16 cellular contexts compared by ENCODE assay signal in genomic region chr7:46542076-46542475, GRCh38.
DNase-seq lines count a peak whose midpoint lies in the region; ATAC-seq, FAIRE-seq and TF ChIP-seq lines count a peak whose summit lies in the region.
"Had no signal": no experiment of that assay in that cellular context is flagged by ENCODE, and none has a peak within 500 bp of the region (broad histone marks: within the 10 kb centered on the region; RNA-seq: fewer than 3 reads in every experiment).

No MANE protein-coding gene starts in this region.

- CTCF ChIA-PET in HCT116 (lab: Charles Lee), result no interaction called here

- H3K27ac ChIP-seq in HCT116 (ENCODE audit: low read depth, low read length) (no peak overlapping the region), keratinocyte (ENCODE audit: control insufficient read depth, insufficient read depth, low read length) (no peak overlapping the region), small intestine (ENCODE audit: low read depth in 1 of 2, low read length in 1 of 2) (no peak overlapping the region), upper lobe of left lung (no peak overlapping the region)
- H3K27ac ChIP-seq: C4-2B had no signal

- TF ChIP-seq CTCF in HCT116 (IDR thresholded peaks at IDR 0.05 in 2 of 3, conservative IDR thresholded peaks at IDR 0.05 in 1 of 3; ENCODE audit: borderline replicate concordance in 1 of 3, insufficient read depth in 1 of 3, low read depth in 2 of 3, low read length in 2 of 3) (no peak), LNCaP clone FGC (IDR thresholded peaks at IDR 0.05; ENCODE audit: control insufficient read depth, extremely low read depth, insufficient read depth) (no peak), keratinocyte (optimal IDR thresholded peaks at IDR 0.05 in 1 of 3, IDR thresholded peaks at IDR 0.05 in 1 of 3, conservative IDR thresholded peaks at IDR 0.05 in 1 of 3; ENCODE audit: extremely low read depth in 1 of 3, insufficient read depth in 2 of 3, low read length in 3 of 3) (no peak), upper lobe of left lung (IDR thresholded peaks at IDR 0.05) (no peak)

- POLR2A ChIA-PET in HCT116 (lab: Charles Lee), result no interaction called here

- TF ChIP-seq EP300 in upper lobe of left lung (IDR thresholded peaks at IDR 0.05), result no peak

- H3K9me2 ChIP-seq in HCT116 (ENCODE audit: insufficient read depth), result no peaks in the 10 kb centered on the region

- H3K79me2 ChIP-seq in HCT116 (ENCODE audit: insufficient read depth, low read length), result no peaks in the 10 kb centered on the region
- no peaks in the 10 kb centered on the region for H3K79me2 ChIP-seq in keratinocyte (ENCODE audit: control insufficient read depth, insufficient read depth, low read length)

- dilution Hi-C loops in keratinocyte (cut with MboI; ENCODE audit: extremely low pct_ligation_motif_present, low sequenced_read_pairs), result no loop called here

- BruUV-seq in HCT116 (replicated peaks; lab: Mats Ljungman, UMichigan), result no TSS peak

- ATAC-seq in HCT116, result no peak
- ATAC-seq in upper lobe of left lung (ENCODE audit: low FRiP score in 2 of 2), result no peak

- no peaks in the 10 kb centered on the region for H4K20me1 ChIP-seq in HCT116 (ENCODE audit: insufficient read depth)
- no peaks in the 10 kb centered on the region for H4K20me1 ChIP-seq in keratinocyte (ENCODE audit: control insufficient read depth, extremely low read depth, insufficient read depth, low read length)

- H3K4me1 ChIP-seq in HCT116 (ENCODE audit: control insufficient read depth in 1 of 2, insufficient read depth in 2 of 2, low read length in 2 of 2) (peaks cover 28 to 36% of the 10 kb centered on the region in 2 experiments), keratinocyte (ENCODE audit: control insufficient read depth, extremely low read depth, insufficient read depth, low read length) (peaks cover 31% of the 10 kb centered on the region), small intestine (ENCODE audit: control insufficient read depth in 2 of 2, insufficient read depth in 1 of 2, low read depth in 1 of 2, low read length in 1 of 2) (peaks cover 0 to 3% of the 10 kb centered on the region in 2 donors), upper lobe of left lung (no peaks in the 10 kb centered on the region)

- H3K36me3 ChIP-seq in HCT116 (ENCODE audit: control insufficient read depth in 1 of 2, insufficient read depth in 2 of 2, low read length in 2 of 2), result no peaks in the 10 kb centered on the region
- no peaks in the 10 kb centered on the region for H3K36me3 ChIP-seq in keratinocyte (ENCODE audit: control insufficient read depth in 2 of 2, extremely low read depth in 1 of 2, insufficient read depth in 2 of 2, low read length in 2 of 2)
- no peaks in the 10 kb centered on the region for H3K36me3 ChIP-seq in small intestine (ENCODE audit: control insufficient read depth in 2 of 2, insufficient read depth in 2 of 2, low read length in 2 of 2)
- no peaks in the 10 kb centered on the region for H3K36me3 ChIP-seq in upper lobe of left lung

- H3K4me3 ChIP-seq in HCT116 (replicated peaks in 1 of 2; ENCODE audit: low read depth in 1 of 2, low read length in 2 of 2) (no peak overlapping the region), LNCaP clone FGC (ENCODE audit: low read depth, low read length) (no peak overlapping the region), keratinocyte (ENCODE audit: control insufficient read depth in 2 of 3, extremely low read depth in 1 of 3, insufficient read depth in 2 of 3, low read depth in 1 of 3, low read length in 3 of 3) (no peak overlapping the region), small intestine (ENCODE audit: low read depth in 1 of 2, low read length in 2 of 2) (no peak overlapping the region), upper lobe of left lung (no peak overlapping the region)

- FAIRE-seq in keratinocyte (lab: Jason Lieb, UNC) (peak; percentile 5), small intestine (lab: Jason Lieb, UNC) (peak; percentile 75)
- FAIRE-seq: D721Med, GM12892, GM18507 had no signal

- no peaks in the 10 kb centered on the region for H3K9me3 ChIP-seq in HCT116 (ENCODE audit: control insufficient read depth in 1 of 2, insufficient read depth in 1 of 2, low read depth in 1 of 2, low read length in 2 of 2)
- no peaks in the 10 kb centered on the region for H3K9me3 ChIP-seq in keratinocyte (ENCODE audit: control insufficient read depth, low read depth, low read length)
- H3K9me3 ChIP-seq in small intestine (ENCODE audit: control insufficient read depth, low read depth), result no peaks in the 10 kb centered on the region
- H3K9me3 ChIP-seq in upper lobe of left lung, result no peaks in the 10 kb centered on the region

- H3K9me1 ChIP-seq in keratinocyte (ENCODE audit: control insufficient read depth, extremely low read depth, insufficient read depth, low read length), result no peaks in the 10 kb centered on the region

- H3K27me3 ChIP-seq in HCT116 (ENCODE audit: insufficient read depth, low read length) (no peaks in the 10 kb centered on the region), keratinocyte (ENCODE audit: control insufficient read depth, extremely low read depth, insufficient read depth, low read length) (no peaks in the 10 kb centered on the region), small intestine (ENCODE audit: control insufficient read depth in 2 of 2, insufficient read depth in 2 of 2, low read length in 2 of 2) (no peaks in the 10 kb centered on the region), upper lobe of left lung (no peaks in the 10 kb centered on the region)

- intact Hi-C loops in HCT116 (cut with micrococcal nuclease), result loop anchor here (10.0 kb wide), 1 partner anchor 213 kb away; no protein-coding TSS in a partner anchor

- H3K9ac ChIP-seq in HCT116 (ENCODE audit: low read length), result no peak overlapping the region
- H3K9ac ChIP-seq in keratinocyte (ENCODE audit: control insufficient read depth, extremely low read depth, insufficient read depth, low read length), result no peak overlapping the region

- RAD21 ChIA-PET in HCT116 (lab: Charles Lee; ENCODE audit: low non-redundant PET in 1 of 2, low total read pairs in 2 of 2, uncharacterized antibody in 2 of 2, unreplicated experiment in 2 of 2), result no interaction called here

- DNase-seq in HCT116 (ENCODE audit: low read depth, low spot score), result no peak
- DNase-seq in LNCaP clone FGC (ENCODE audit: low read depth), result peak; percentile 61
- DNase-seq in keratinocyte (ENCODE audit: low read depth, low spot score), result no peak
- DNase-seq in small intestine, result peak; percentile 82
- no peak for DNase-seq in upper lobe of left lung
- no peak for DNase-seq in Ammon's horn (ENCODE audit: low spot score)
- no peak for DNase-seq in NCI-H526 (lab: John Stamatoyannopoulos, UW)
- DNase-seq: Caco-2; CD4-positive, alpha-beta T cell; GDM1; GOT3; H7 had no signal

- TF ChIP-seq POLR2A in HCT116 (IDR thresholded peaks at IDR 0.05; ENCODE audit: borderline replicate concordance, extremely low read depth, insufficient read depth, insufficient read length), result no peak
- TF ChIP-seq POLR2A in upper lobe of left lung (IDR thresholded peaks at IDR 0.05), result no peak

- WGBS in small intestine, 3 donors, result 30 to 60% (median 38%) methylated on average over 1 of the region's 1 CpG
- 87 to 93% methylated on average over 1 of the region's 1 CpG for WGBS in upper lobe of left lung, 2 donors

- no peak overlapping the region for H3K4me2 ChIP-seq in HCT116 (ENCODE audit: low read length)
- no peak overlapping the region for H3K4me2 ChIP-seq in keratinocyte (ENCODE audit: control insufficient read depth, extremely low read depth, insufficient read depth, low read depth, low read length)

- peak overlapping the region; percentile 27 for H2AFZ ChIP-seq in HCT116 (ENCODE audit: low read depth, low read length, poor library complexity, severe bottlenecking)
- H2AFZ ChIP-seq in keratinocyte (ENCODE audit: control insufficient read depth, low read length), result no peak overlapping the region

- TF ChIP-seq RAD21 in HCT116 (IDR thresholded peaks at IDR 0.05; ENCODE audit: low read depth), result no peak

TF ChIP-seq in HCT116, 20 proteins besides CTCF, POLR2A, EP300 and RAD21:
- TF ChIP-seq TCF7L2 (IDR thresholded peaks at IDR 0.05; ENCODE audit: borderline replicate concordance, extremely low read depth, insufficient read depth, insufficient read length) (no peak), SIN3A (IDR thresholded peaks at IDR 0.05; ENCODE audit: low read depth) (no peak), POLR2AphosphoS5 (IDR thresholded peaks at IDR 0.05; ENCODE audit: low read depth, low read length) (no peak), YY1 (IDR thresholded peaks at IDR 0.05; ENCODE audit: extremely low read depth, insufficient replicate concordance, low read depth, low read length) (no peak), FOSL1 (IDR thresholded peaks at IDR 0.05; ENCODE audit: low read depth) (no peak), CBX3 (IDR thresholded peaks at IDR 0.05; ENCODE audit: low read depth) (no peak), ZFX (IDR thresholded peaks at IDR 0.05) (no peak), CEBPB (IDR thresholded peaks at IDR 0.05; ENCODE audit: low read depth) (no peak)

Comparison
In these comparisons a context has a peak if more than half of its experiments do, and no peak if none do; other contexts are left out.
1. DNase-seq: peak in LNCaP clone FGC (single experiment) and small intestine (single experiment); none in HCT116 (single experiment), keratinocyte (single experiment), upper lobe of left lung (0 of 2), Ammon's horn (single experiment) and NCI-H526 (0 of 2).